19 cellular contexts compared by ENCODE assay signal in the genomic region with DNA sequence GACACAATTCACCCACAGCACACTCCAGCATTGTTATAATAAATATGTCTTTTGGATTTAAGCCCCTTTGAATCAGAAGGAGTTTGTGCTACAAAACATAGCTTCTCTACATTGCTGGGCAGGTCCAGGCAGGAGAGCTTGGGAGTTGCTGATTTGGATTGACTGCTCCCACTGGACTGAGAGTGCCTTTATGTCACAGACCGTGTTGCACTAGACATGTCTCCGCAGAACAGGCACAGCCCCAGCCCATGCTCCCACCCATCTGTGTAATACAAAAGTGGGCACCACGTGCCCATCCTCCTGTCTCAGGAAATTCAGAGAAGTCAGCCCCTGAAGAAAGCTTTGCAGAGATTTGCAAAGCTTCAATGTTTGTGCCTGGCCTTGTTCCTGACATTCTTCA.
"Had no signal": no experiment of that assay in that cellular context is flagged by ENCODE, and none has a peak within 500 bp of the region (broad histone marks: within the 10 kb centered on the region; RNA-seq: fewer than 3 reads in every experiment).

No MANE protein-coding gene starts in this region.

- DNase-seq: activated CD4-positive, alpha-beta T cell treated with anti-CD3 and anti-CD28 coated beads for 4 hours; activated CD8-positive, alpha-beta memory T cell treated with anti-CD3 and anti-CD28 coated beads for 24 hours; activated CD8-positive, alpha-beta memory T cell treated with anti-CD3 and anti-CD28 coated beads, Interleukin-2, amount 50 U/mL, for 48 hours; activated naive CD4-positive, alpha-beta T cell treated with anti-CD3 and anti-CD28 coated beads, Interleukin-2, amount 50 U/mL, for 16 hours; caudate nucleus; dorsolateral prefrontal cortex; immature natural killer cell; left ventricle myocardium superior; stimulated activated CD4-positive, alpha-beta T cell treated with anti-CD3 and anti-CD28 coated beads, Interleukin-12 subunit alpha, Interleukin-12 subunit beta, amount 100 ng/mL, for 4 hours; stimulated activated CD4-positive, alpha-beta T cell treated with anti-CD3 and anti-CD28 coated beads, Interleukin-1b, Interleukin-23, amount 100 ng/mL, for 48 hours; T-helper 2 cell had no signal

- H3K9me3 ChIP-seq: right atrium auricular region, suprapubic skin had no signal

- H3K4me1 ChIP-seq: right atrium auricular region, SJSA1, suprapubic skin had no signal

- H3K36me3 Mint-ChIP-seq: immature natural killer cell, type B pancreatic cell, WTC11 had no signal

- H3K4me3 Mint-ChIP-seq: immature natural killer cell, memory B cell, type B pancreatic cell, WTC11 had no signal

- H3K4me3 ChIP-seq: dorsolateral prefrontal cortex, right atrium auricular region, SJSA1, suprapubic skin had no signal

- H3K27me3 ChIP-seq: dorsolateral prefrontal cortex, right atrium auricular region, SJSA1, suprapubic skin had no signal

- H3K27me3 Mint-ChIP-seq: stimulated activated naive CD8-positive, alpha-beta T cell treated with anti-CD3 and anti-CD28 coated beads, Interleukin-15, Interleukin-2, amounts not matched to agents 100 ng/mL and 50 ng/mL, for 24 hours had no signal

- H3K36me3 ChIP-seq: right atrium auricular region, SJSA1, suprapubic skin had no signal

- H3K27ac ChIP-seq: dorsolateral prefrontal cortex, right atrium auricular region, SJSA1, suprapubic skin had no signal

- ATAC-seq: left ventricle myocardium superior, WTC11 had no signal

- H3K27ac Mint-ChIP-seq: immature natural killer cell, memory B cell, progenitor cell of endocrine pancreas, type B pancreatic cell, WTC11 had no signal

- H3K4me1 Mint-ChIP-seq: immature natural killer cell, memory B cell, WTC11 had no signal

- H3K9me3 Mint-ChIP-seq: stimulated activated naive CD8-positive, alpha-beta T cell treated with anti-CD3 and anti-CD28 coated beads, Interleukin-15, Interleukin-2, amounts not matched to agents 100 ng/mL and 50 ng/mL, for 24 hours; type B pancreatic cell had no signal
